In genomic region chr2:150938586-150938985, GRCh38 we compare ENCODE assay signal across 1 cellular context.
TF ChIP-seq lines count a peak whose summit lies in the region.

No MANE protein-coding gene starts in this region.

TF ChIP-seq in neural cell, 6 proteins besides CTCF, POLR2A, EP300 and RAD21:
- TF ChIP-seq REST (IDR thresholded peaks at IDR 0.05; ENCODE audit: borderline replicate concordance) (no peak), TAF1 (IDR thresholded peaks at IDR 0.05; ENCODE audit: low read depth) (no peak), EZH2 (IDR thresholded peaks at IDR 0.05; ENCODE audit: borderline replicate concordance, insufficient read depth, low read length, poor library complexity, severe bottlenecking) (no peak), MXI1 (conservative IDR thresholded peaks at IDR 0.05; ENCODE audit: poor library complexity, severe bottlenecking) (no peak), POLR2AphosphoS5 (IDR thresholded peaks at IDR 0.05) (no peak), SMC3 (conservative IDR thresholded peaks at IDR 0.05; ENCODE audit: poor library complexity) (no peak)
